In genomic region chr6:162671580-162672165, GRCh38 we compare ENCODE assay signal across 1 cellular context.
TF ChIP-seq lines count a peak whose summit lies in the region.

No MANE protein-coding gene starts in this region.

TF ChIP-seq in GM23338, 12 proteins besides CTCF, POLR2A, EP300 and RAD21:
- TF ChIP-seq, protein P1, sequence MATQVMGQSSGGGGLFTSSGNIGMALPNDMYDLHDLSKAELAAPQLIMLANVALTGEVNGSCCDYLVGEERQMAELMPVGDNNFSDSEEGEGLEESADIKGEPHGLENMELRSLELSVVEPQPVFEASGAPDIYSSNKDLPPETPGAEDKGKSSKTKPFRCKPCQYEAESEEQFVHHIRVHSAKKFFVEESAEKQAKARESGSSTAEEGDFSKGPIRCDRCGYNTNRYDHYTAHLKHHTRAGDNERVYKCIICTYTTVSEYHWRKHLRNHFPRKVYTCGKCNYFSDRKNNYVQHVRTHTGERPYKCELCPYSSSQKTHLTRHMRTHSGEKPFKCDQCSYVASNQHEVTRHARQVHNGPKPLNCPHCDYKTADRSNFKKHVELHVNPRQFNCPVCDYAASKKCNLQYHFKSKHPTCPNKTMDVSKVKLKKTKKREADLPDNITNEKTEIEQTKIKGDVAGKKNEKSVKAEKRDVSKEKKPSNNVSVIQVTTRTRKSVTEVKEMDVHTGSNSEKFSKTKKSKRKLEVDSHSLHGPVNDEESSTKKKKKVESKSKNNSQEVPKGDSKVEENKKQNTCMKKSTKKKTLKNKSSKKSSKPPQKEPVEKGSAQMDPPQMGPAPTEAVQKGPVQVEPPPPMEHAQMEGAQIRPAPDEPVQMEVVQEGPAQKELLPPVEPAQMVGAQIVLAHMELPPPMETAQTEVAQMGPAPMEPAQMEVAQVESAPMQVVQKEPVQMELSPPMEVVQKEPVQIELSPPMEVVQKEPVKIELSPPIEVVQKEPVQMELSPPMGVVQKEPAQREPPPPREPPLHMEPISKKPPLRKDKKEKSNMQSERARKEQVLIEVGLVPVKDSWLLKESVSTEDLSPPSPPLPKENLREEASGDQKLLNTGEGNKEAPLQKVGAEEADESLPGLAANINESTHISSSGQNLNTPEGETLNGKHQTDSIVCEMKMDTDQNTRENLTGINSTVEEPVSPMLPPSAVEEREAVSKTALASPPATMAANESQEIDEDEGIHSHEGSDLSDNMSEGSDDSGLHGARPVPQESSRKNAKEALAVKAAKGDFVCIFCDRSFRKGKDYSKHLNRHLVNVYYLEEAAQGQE (IDR thresholded peaks at IDR 0.05; ENCODE audit: unreplicated experiment), result no peak
- TF ChIP-seq ZNF114 (CRISPR knock-in tag; IDR thresholded peaks at IDR 0.05), result no peak
- no peak for TF ChIP-seq STAT1 (IDR thresholded peaks at IDR 0.05; ENCODE audit: unreplicated experiment)
- no peak for TF ChIP-seq ETS1 (IDR thresholded peaks at IDR 0.05)
- TF ChIP-seq POLR2AphosphoS5 (IDR thresholded peaks at IDR 0.05; ENCODE audit: low read depth), result no peak
- TF ChIP-seq JUNB (IDR thresholded peaks at IDR 0.05; ENCODE audit: unreplicated experiment), result no peak
- no peak for TF ChIP-seq EZH2 (IDR thresholded peaks at IDR 0.05; ENCODE audit: low read depth, unreplicated experiment)
- TF ChIP-seq ZNF331 (CRISPR knock-in tag; IDR thresholded peaks at IDR 0.05; ENCODE audit: low read depth), result no peak
- no peak for TF ChIP-seq NANOG (IDR thresholded peaks at IDR 0.05; ENCODE audit: borderline replicate concordance)
- no peak for TF ChIP-seq ZNF462 (CRISPR knock-in tag; IDR thresholded peaks at IDR 0.05)
- TF ChIP-seq EZH2phosphoT487 (IDR thresholded peaks at IDR 0.05; ENCODE audit: unreplicated experiment), result no peak
